21 cellular contexts compared by ENCODE assay signal in the genomic region with DNA sequence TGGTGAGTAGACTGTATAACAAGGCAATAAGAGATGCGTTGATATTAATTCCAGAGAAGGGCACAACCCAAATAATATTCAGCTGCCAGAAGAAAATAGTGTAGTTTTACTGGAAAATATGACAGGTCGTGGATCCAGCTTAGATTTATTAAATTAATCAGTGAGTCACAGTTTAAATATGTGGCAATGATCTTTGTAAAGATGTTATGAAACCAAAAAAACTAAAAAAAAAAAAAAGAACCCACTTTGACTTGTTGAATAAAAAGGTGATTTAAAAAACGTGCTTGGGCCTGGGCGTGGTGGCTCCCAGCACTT. TPM values are rescaled to one million over a fixed set of nuclear protein-coding genes. Genes with fewer than 3 reads are reported as not detected.
DNase-seq lines count a peak whose midpoint lies in the region; TF ChIP-seq lines count a peak whose summit lies in the region.
"Had no signal": no experiment of that assay in that cellular context is flagged by ENCODE, and none has a peak within 500 bp of the region (broad histone marks: within the 10 kb centered on the region; RNA-seq: fewer than 3 reads in every experiment).

No MANE protein-coding gene starts in this region.

- H2AFZ ChIP-seq in mammary epithelial cell (ENCODE audit: low read depth, low read length), result peak overlapping the region; percentile 21

- H3K4me3 ChIP-seq in A673 (ENCODE audit: low read depth, low read length, poor library complexity, severe bottlenecking), result no peak overlapping the region
- H3K4me3 ChIP-seq in mammary epithelial cell (replicated peaks in 1 of 3; ENCODE audit: insufficient read depth in 1 of 3, low read depth in 2 of 3, low read length in 3 of 3), result no peak overlapping the region
- H3K4me3 ChIP-seq in fibroblast of villous mesenchyme (ENCODE audit: low read depth, low read length), result no peak overlapping the region
- H3K4me3 ChIP-seq: A549, tibial nerve had no signal

- peaks cover 18% of the 10 kb centered on the region for H3K4me1 Mint-ChIP-seq in HFFc6 (ENCODE audit: low read depth)
- peaks cover 7% of the 10 kb centered on the region for H3K4me1 Mint-ChIP-seq in activated naive CD8-positive, alpha-beta T cell treated with anti-CD3 and anti-CD28 coated beads for 36 hours

- H3K27ac Mint-ChIP-seq in HFFc6, result peak overlapping the region; percentile 75
- H3K27ac Mint-ChIP-seq in activated naive CD8-positive, alpha-beta T cell treated with anti-CD3 and anti-CD28 coated beads for 36 hours, result no peak overlapping the region
- H3K27ac Mint-ChIP-seq: activated CD8-positive, alpha-beta T cell treated with anti-CD3 and anti-CD28 coated beads for 36 hours; activated naive CD4-positive, alpha-beta T cell treated with anti-CD3 and anti-CD28 coated beads, Interleukin-2, amount 50 U/mL, for 24 hours; activated T-cell treated with anti-CD3 and anti-CD28 coated beads, Interleukin-2, amount 50 U/mL, for 24 hours; CD4-positive, alpha-beta T cell; IgD-negative memory B cell; stimulated activated naive B cell treated with anti-CD40 and anti-IgM and Interleukin-4, amounts not matched to agents 10 μg/mL and 1 μg/mL and 100 μg/mL, for 72 hours had no signal

- H3K27me3 ChIP-seq in A673 (replicated peaks; ENCODE audit: insufficient read depth, low read depth, low read length, poor library complexity), result no peaks in the 10 kb centered on the region
- H3K27me3 ChIP-seq in mammary epithelial cell (ENCODE audit: insufficient read depth, low read length), result no peaks in the 10 kb centered on the region
- H3K27me3 ChIP-seq: brain microvascular endothelial cell, tibial nerve had no signal

- no peak overlapping the region for H3K4me3 Mint-ChIP-seq in HFFc6
- no peak overlapping the region for H3K4me3 Mint-ChIP-seq in activated naive CD8-positive, alpha-beta T cell treated with anti-CD3 and anti-CD28 coated beads for 36 hours
- H3K4me3 Mint-ChIP-seq: activated CD8-positive, alpha-beta T cell treated with anti-CD3 and anti-CD28 coated beads for 36 hours; activated naive CD4-positive, alpha-beta T cell treated with anti-CD3 and anti-CD28 coated beads, Interleukin-2, amount 50 U/mL, for 24 hours; activated T-cell treated with anti-CD3 and anti-CD28 coated beads, Interleukin-2, amount 50 U/mL, for 24 hours; CD4-positive, alpha-beta T cell; IgD-negative memory B cell; stimulated activated naive B cell treated with anti-CD40 and anti-IgM and Interleukin-4, amounts not matched to agents 10 μg/mL and 1 μg/mL and 100 μg/mL, for 72 hours had no signal

- WGBS in mammary epithelial cell (ENCODE audit: low coverage, missing lambda C conversion rate), result 25% methylated on average over 4 of the region's 4 CpGs

- H3K27ac ChIP-seq in A673 (ENCODE audit: low read depth, low read length, poor library complexity, severe bottlenecking) (peak overlapping the region; percentile 68), mammary epithelial cell (ENCODE audit: insufficient read depth, low read depth, low read length) (peak overlapping the region; percentile 95)
- H3K27ac ChIP-seq: tibial nerve had no signal

- H4K20me1 ChIP-seq in mammary epithelial cell (ENCODE audit: insufficient read depth, low read length), result no peaks in the 10 kb centered on the region

- no peak overlapping the region for H3K9ac ChIP-seq in mammary epithelial cell (ENCODE audit: insufficient read depth, low read length)

- DNase-seq in A673 (ENCODE audit: low spot score), result no peak
- DNase-seq in HFFc6, result no peak
- no peak for DNase-seq in mammary epithelial cell
- DNase-seq in fibroblast of villous mesenchyme (ENCODE audit: low read depth), result peak; percentile 23
- no peak for DNase-seq in NCI-H2171 treated with DMSO at 0.1 percent for 48 hours (lab: John Stamatoyannopoulos, UW)
- no peak for DNase-seq in erythroblast (lab: John Stamatoyannopoulos, UW)
- no peak for DNase-seq in activated naive CD8-positive, alpha-beta T cell treated with anti-CD3 and anti-CD28 coated beads for 36 hours
- DNase-seq in nucleus accumbens (lab: John Stamatoyannopoulos, UW), result no peak
- DNase-seq: activated CD8-positive, alpha-beta T cell treated with anti-CD3 and anti-CD28 coated beads for 36 hours; activated T-cell treated with anti-CD3 and anti-CD28 coated beads, Interleukin-2, amount 50 U/mL, for 24 hours; brain microvascular endothelial cell; CD4-positive, alpha-beta T cell; hypothalamus; NCI-H1930; NCI-H510A; stimulated activated CD4-positive, alpha-beta T cell treated with anti-CD3 and anti-CD28 coated beads, Interleukin-15, amount 100 ng/mL, for 24 hours; stimulated activated naive B cell treated with anti-CD40 and anti-IgM and Interleukin-4, amounts not matched to agents 10 μg/mL and 1 μg/mL and 100 μg/mL, for 72 hours had no signal

- H3K9me3 ChIP-seq in A673 (ENCODE audit: low read depth, low read length, poor library complexity, severe bottlenecking) (no peaks in the 10 kb centered on the region), mammary epithelial cell (replicated peaks; ENCODE audit: insufficient read depth, low read length) (no peaks in the 10 kb centered on the region)
- H3K9me3 ChIP-seq: A549, tibial nerve had no signal

- intact Hi-C loops in A673 (cut with micrococcal nuclease; ENCODE audit: unreplicated experiment) (no loop called here), mammary epithelial cell (cut with micrococcal nuclease) (loop anchor here (2.0 kb wide), 1 partner anchor 28 kb away; a partner anchor contains a TSS)

- H3K9me3 Mint-ChIP-seq in HFFc6, result no peaks in the 10 kb centered on the region
- H3K9me3 Mint-ChIP-seq in activated naive CD8-positive, alpha-beta T cell treated with anti-CD3 and anti-CD28 coated beads for 36 hours, result no peaks in the 10 kb centered on the region
- H3K9me3 Mint-ChIP-seq: activated CD8-positive, alpha-beta T cell treated with anti-CD3 and anti-CD28 coated beads for 36 hours; activated naive CD4-positive, alpha-beta T cell treated with anti-CD3 and anti-CD28 coated beads, Interleukin-2, amount 50 U/mL, for 24 hours; activated T-cell treated with anti-CD3 and anti-CD28 coated beads, Interleukin-2, amount 50 U/mL, for 24 hours; CD4-positive, alpha-beta T cell; IgD-negative memory B cell; stimulated activated naive B cell treated with anti-CD40 and anti-IgM and Interleukin-4, amounts not matched to agents 10 μg/mL and 1 μg/mL and 100 μg/mL, for 72 hours had no signal

- no peak for TF ChIP-seq CTCF in A673 (conservative IDR thresholded peaks at IDR 0.05; ENCODE audit: low read depth, low read length)
- TF ChIP-seq CTCF in HFFc6 (IDR thresholded peaks at IDR 0.05), result no peak
- TF ChIP-seq CTCF in mammary epithelial cell (conservative IDR thresholded peaks at IDR 0.05 in 1 of 2, IDR thresholded peaks at IDR 0.05 in 1 of 2; ENCODE audit: extremely low read depth in 1 of 2, insufficient read depth in 1 of 2, low read depth in 1 of 2, low read length in 2 of 2), result no peak
- no peak for TF ChIP-seq CTCF in fibroblast of villous mesenchyme (IDR thresholded peaks at IDR 0.05; ENCODE audit: insufficient read depth, low read depth, low read length)

- in situ Hi-C loops in mammary epithelial cell (cut with MboI; ENCODE audit: low sequenced_read_pairs in 2 of 2), result no loop called here

- no peaks in the 10 kb centered on the region for H3K36me3 ChIP-seq in A673 (ENCODE audit: insufficient read depth, low read length, poor library complexity, severe bottlenecking)
- peaks cover 3% of the 10 kb centered on the region for H3K36me3 ChIP-seq in mammary epithelial cell (ENCODE audit: insufficient read depth, low read length)
- H3K36me3 ChIP-seq: brain microvascular endothelial cell had no signal

- CTCF ChIA-PET in A673 (lab: Charles Lee), result no interaction called here
- CTCF ChIA-PET in mammary epithelial cell (lab: Charles Lee; ENCODE audit: low non-redundant PET), result no interaction called here

- POLR2A ChIA-PET in A673 (lab: Charles Lee; ENCODE audit: low non-redundant PET), result no interaction called here

- no peak for TF ChIP-seq POLR2A in erythroblast (IDR thresholded peaks at IDR 0.05; ENCODE audit: low read length)

- H3K79me2 ChIP-seq in mammary epithelial cell (ENCODE audit: insufficient read depth, low read length), result no peaks in the 10 kb centered on the region

- H3K36me3 Mint-ChIP-seq in HFFc6 (ENCODE audit: low read depth), result peaks cover 8% of the 10 kb centered on the region; the same call in 1 of the 2 replicates
- H3K36me3 Mint-ChIP-seq in activated naive CD8-positive, alpha-beta T cell treated with anti-CD3 and anti-CD28 coated beads for 36 hours, result peaks cover 2% of the 10 kb centered on the region

- H3K27me3 Mint-ChIP-seq in HFFc6 (ENCODE audit: insufficient read depth), result peaks cover 3% of the 10 kb centered on the region; the same call in 1 of the 2 replicates
- H3K27me3 Mint-ChIP-seq in activated naive CD8-positive, alpha-beta T cell treated with anti-CD3 and anti-CD28 coated beads for 36 hours, result no peaks in the 10 kb centered on the region
- H3K27me3 Mint-ChIP-seq: activated CD8-positive, alpha-beta T cell treated with anti-CD3 and anti-CD28 coated beads for 36 hours; activated naive CD4-positive, alpha-beta T cell treated with anti-CD3 and anti-CD28 coated beads, Interleukin-2, amount 50 U/mL, for 24 hours; activated T-cell treated with anti-CD3 and anti-CD28 coated beads, Interleukin-2, amount 50 U/mL, for 24 hours; CD4-positive, alpha-beta T cell; IgD-negative memory B cell; stimulated activated naive B cell treated with anti-CD40 and anti-IgM and Interleukin-4, amounts not matched to agents 10 μg/mL and 1 μg/mL and 100 μg/mL, for 72 hours had no signal

- H3K4me1 ChIP-seq in A673 (ENCODE audit: insufficient read depth, low read length, poor library complexity, severe bottlenecking) (peaks cover 13% of the 10 kb centered on the region), mammary epithelial cell (ENCODE audit: insufficient read depth, low read length) (peaks cover 15% of the 10 kb centered on the region)
- H3K4me1 ChIP-seq: tibial nerve had no signal

- BruUV-seq in A673 (replicated peaks; lab: Mats Ljungman, UMichigan) (no TSS peak), mammary epithelial cell (replicated peaks; lab: Mats Ljungman, UMichigan) (no TSS peak)

- dilution Hi-C loops in mammary epithelial cell (cut with HindIII; ENCODE audit: low sequenced_read_pairs), result no loop called here

- no peak overlapping the region for H3K4me2 ChIP-seq in mammary epithelial cell (ENCODE audit: insufficient read depth, low read depth, low read length)

RNA-seq across cellular contexts. Expression of a gene that starts 20.6 kb away (rescaled TPM):
- total RNA-seq in A673 (2021), result 37.6 and 39.7 TPM in 2 replicates
- 10 to 100 TPM in 5 of 6 experiments, 1 to 10 TPM in 1; 5.3 to 12.5 (median 11.4) TPM for total RNA-seq in HFFc6 (2021; fragmentation: NEBNext Ultra II Directional; extraction: Animal tissue kit (Norgen Biotek cat#: 25700))
- 10 to 100 TPM in 1 of 2 donors, under 1 TPM in 1; 0.67 to 11.7 TPM for total RNA-seq in mammary epithelial cell
- 5.3 TPM for polyA plus RNA-seq in mammary epithelial cell
- 7.4 TPM for polyA minus RNA-seq in mammary epithelial cell
- total RNA-seq in fibroblast of villous mesenchyme, result 6.4 and 14.2 TPM in 2 replicates
- 10 to 100 TPM; 17.4 to 17.8 TPM for total RNA-seq in activated naive CD8-positive, alpha-beta T cell treated with anti-CD3 and anti-CD28 coated beads for 36 hours

RNA-seq across cellular contexts. Expression of a gene that starts 28.6 kb away (rescaled TPM):
- total RNA-seq in A673 (2021) (16.0 and 17.4 TPM in 2 replicates), mammary epithelial cell (10 to 100 TPM in 1 of 2 donors, 1 to 10 TPM in 1; 8.7 to 20.0 TPM), fibroblast of villous mesenchyme (9.7 and 16.0 TPM in 2 replicates)
- 10 to 100 TPM; 13.2 to 17.3 (median 14.6) TPM for total RNA-seq in HFFc6 (2021; fragmentation: NEBNext Ultra II Directional; extraction: Animal tissue kit (Norgen Biotek cat#: 25700))
- polyA plus RNA-seq in mammary epithelial cell, result 9.2 TPM
- polyA minus RNA-seq in mammary epithelial cell, result 11.5 TPM
- 10 to 100 TPM; 18.3 to 19.2 TPM for total RNA-seq in activated naive CD8-positive, alpha-beta T cell treated with anti-CD3 and anti-CD28 coated beads for 36 hours
